8 cellular contexts compared by ENCODE assay signal in the genomic region with DNA sequence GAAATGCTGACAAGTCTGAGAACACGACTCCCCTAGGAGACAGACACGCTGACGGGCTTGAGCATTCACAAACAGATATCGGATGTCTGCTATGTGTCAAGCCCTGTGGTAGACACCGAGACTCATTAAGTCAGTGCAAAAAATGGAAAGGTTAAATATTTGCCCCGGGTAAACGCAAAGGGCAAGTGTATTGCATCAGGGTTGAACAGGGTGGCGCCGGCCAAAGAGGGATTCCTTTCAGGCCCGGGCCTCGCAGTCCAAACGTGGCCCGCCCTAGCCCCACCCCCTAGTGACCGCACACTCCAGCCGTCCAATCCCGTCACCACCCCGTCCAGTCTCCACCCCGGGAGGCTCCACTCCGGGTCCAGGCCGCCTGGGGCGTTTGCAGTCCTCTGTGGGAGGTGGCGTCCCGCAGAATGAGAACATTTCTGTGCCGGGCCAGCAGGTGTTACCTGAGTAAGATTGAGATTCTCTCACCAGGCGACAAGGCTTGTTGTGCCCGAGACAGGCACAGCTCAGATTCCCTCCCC. TPM values are rescaled to one million over a fixed set of nuclear protein-coding genes. Genes with fewer than 3 reads are reported as not detected.
DNase-seq lines count a peak whose midpoint lies in the region; ATAC-seq and TF ChIP-seq lines count a peak whose summit lies in the region.

No MANE protein-coding gene starts in this region.

- no peaks in the 10 kb centered on the region for H3K79me2 ChIP-seq in OCI-LY1 (ENCODE audit: insufficient read depth, low read length)

- H2AFZ ChIP-seq in OCI-LY1 (ENCODE audit: low read length), result peak overlapping the region; percentile 71; the same call in 1 of the 2 replicates

- H3K4me2 ChIP-seq in OCI-LY1 (ENCODE audit: low read length), result peak overlapping the region; percentile 94

- ATAC-seq in GM21447 (IDR thresholded peaks at IDR 0.05; ENCODE audit: unreplicated experiment), result peak; percentile 96

- DNase-seq in D341Med (ENCODE audit: low spot score) (peak; percentile 98), activated T-cell treated with anti-CD3 and anti-CD28 coated beads for 4 hours (peak; percentile 27), epithelial cell of proximal tubule (ENCODE audit: low read depth) (peak; percentile 75)
- peak; percentile 88 for DNase-seq in stimulated activated CD8-positive, alpha-beta memory T cell treated with anti-CD3 and anti-CD28 coated beads, Interleukin-4, amount 100 ng/mL, for 48 hours

- peak overlapping the region; percentile 74 for H3K4me3 ChIP-seq in HUES48 (ENCODE audit: low read depth, low read length)
- peak overlapping the region; percentile 61 for H3K4me3 ChIP-seq in OCI-LY1 (ENCODE audit: low read depth, low read length, poor library complexity, severe bottlenecking)
- peak overlapping the region; percentile 61 for H3K4me3 ChIP-seq in epithelial cell of proximal tubule (ENCODE audit: low read depth, low read length)
- peak overlapping the region; percentile 78 to 82 for H3K4me3 ChIP-seq in mucosa of rectum (ENCODE audit: low read length in 2 of 2)

- H3K36me3 ChIP-seq in HUES48 (ENCODE audit: control insufficient read depth, insufficient read depth, low read length), result no peaks in the 10 kb centered on the region
- no peaks in the 10 kb centered on the region for H3K36me3 ChIP-seq in OCI-LY1 (ENCODE audit: insufficient read depth, low read length)
- no peaks in the 10 kb centered on the region for H3K36me3 ChIP-seq in mucosa of rectum (ENCODE audit: control insufficient read depth in 2 of 2, insufficient read depth in 2 of 2, low read length in 2 of 2)

- H3K9ac ChIP-seq in HUES48 (ENCODE audit: low read depth, low read length), result peak overlapping the region; percentile 63
- peak overlapping the region; percentile 50; the same call in 1 of the 2 replicates for H3K9ac ChIP-seq in OCI-LY1 (ENCODE audit: low read length)
- peak overlapping the region; percentile 89 to 94 for H3K9ac ChIP-seq in mucosa of rectum (ENCODE audit: low read depth in 1 of 2, low read length in 2 of 2)

- H3K9me2 ChIP-seq in OCI-LY1 (ENCODE audit: low read depth, low read length), result no peaks in the 10 kb centered on the region

- H3K9me3 ChIP-seq in HUES48 (ENCODE audit: control insufficient read depth, insufficient read depth, low read length) (no peaks in the 10 kb centered on the region), OCI-LY1 (ENCODE audit: low read length) (no peaks in the 10 kb centered on the region), mucosa of rectum (ENCODE audit: control insufficient read depth in 2 of 2, low read length in 2 of 2) (no peaks in the 10 kb centered on the region)

- H3K27me3 ChIP-seq in HUES48 (ENCODE audit: control insufficient read depth, insufficient read depth, low read length), result peaks cover 17% of the 10 kb centered on the region
- H3K27me3 ChIP-seq in OCI-LY1 (ENCODE audit: insufficient read depth, low read length), result peaks cover 11% of the 10 kb centered on the region
- H3K27me3 ChIP-seq in mucosa of rectum (ENCODE audit: control insufficient read depth in 2 of 2, insufficient read depth in 2 of 2, low read length in 2 of 2), result no peaks in the 10 kb centered on the region

- TF ChIP-seq CTCF in OCI-LY1 (IDR thresholded peaks at IDR 0.05; ENCODE audit: low read length) (no peak), epithelial cell of proximal tubule (conservative IDR thresholded peaks at IDR 0.05; ENCODE audit: low read depth, low read length) (no peak)

- H3K4me1 ChIP-seq in HUES48 (ENCODE audit: control insufficient read depth, insufficient read depth, low read length) (peaks cover 13% of the 10 kb centered on the region), OCI-LY1 (ENCODE audit: insufficient read depth, low read length, severe bottlenecking) (peaks cover 17% of the 10 kb centered on the region), mucosa of rectum (ENCODE audit: control insufficient read depth in 2 of 2, insufficient read depth in 2 of 2, low read length in 2 of 2) (peaks cover 6 to 10% of the 10 kb centered on the region in 2 donors)

- no peaks in the 10 kb centered on the region for H4K20me1 ChIP-seq in OCI-LY1 (ENCODE audit: insufficient read depth, low read length)

- no peaks in the 10 kb centered on the region for H3F3A ChIP-seq in OCI-LY1 (ENCODE audit: insufficient read depth, low read length)

- peak overlapping the region; percentile 79 for H3K27ac ChIP-seq in HUES48 (ENCODE audit: low read depth, low read length)
- no peak overlapping the region for H3K27ac ChIP-seq in OCI-LY1 (ENCODE audit: low read depth, low read length, poor library complexity, severe bottlenecking)
- H3K27ac ChIP-seq in mucosa of rectum (ENCODE audit: low read depth in 2 of 2, low read length in 2 of 2), result peak overlapping the region; percentile 87 to 96

RNA-seq across cellular contexts. Expression of gene TMEM9, which starts 16.3 kb away (rescaled TPM):
- total RNA-seq in epithelial cell of proximal tubule, result 85.1 and 126 TPM in 2 replicates

RNA-seq across cellular contexts. Expression of gene IGFN1, which starts 20.0 kb away (rescaled TPM):
- 0.14 and 0.86 TPM in 2 replicates for total RNA-seq in epithelial cell of proximal tubule

RNA-seq across cellular contexts. Expression of gene ASCL5, which starts 43.6 kb away (rescaled TPM):
- total RNA-seq in epithelial cell of proximal tubule, result not detected in 2 replicates

RNA-seq across cellular contexts. Expression of gene CACNA1S, which starts 58.4 kb away (rescaled TPM):
- not detected in 2 replicates for total RNA-seq in epithelial cell of proximal tubule

Comparison
In these comparisons a context has a peak if more than half of its experiments do, and no peak if none do; other contexts are left out.
1. DNase-seq: peak in every context shown above with its lines; median percentile 98 in D341Med; 88 in stimulated activated CD8-positive, alpha-beta memory T cell treated with anti-CD3 and anti-CD28 coated beads, Interleukin-4, amount 100 ng/mL, for 48 hours; 75 in epithelial cell of proximal tubule; 27 in activated T-cell treated with anti-CD3 and anti-CD28 coated beads for 4 hours.